In genomic region chr1:27488523-27489138, GRCh38 we compare ENCODE assay signal across 8 cellular contexts. TPM values are rescaled to one million over a fixed set of nuclear protein-coding genes. Genes with fewer than 3 reads are reported as not detected.
DNase-seq lines count a peak whose midpoint lies in the region; ATAC-seq and TF ChIP-seq lines count a peak whose summit lies in the region.

No MANE protein-coding gene starts in this region.

- ATAC-seq in activated CD8-positive, alpha-beta memory T cell treated with anti-CD3 and anti-CD28 coated beads, Interleukin-2, amount 10 ng/mL, durations not matched to agents 7 days and 5 days = no peak
- no peak for ATAC-seq in GM19324 (IDR thresholded peaks at IDR 0.05; ENCODE audit: low FRiP score, unreplicated experiment)
- no peak for ATAC-seq in GM18868 (IDR thresholded peaks at IDR 0.05; ENCODE audit: unreplicated experiment)

- peaks cover 35% of the 10 kb centered on the region for H3K4me1 Mint-ChIP-seq in activated CD8-positive, alpha-beta memory T cell treated with anti-CD3 and anti-CD28 coated beads, Interleukin-2, amount 10 ng/mL, durations not matched to agents 7 days and 5 days
- H3K4me1 Mint-ChIP-seq in endodermal cell = peaks cover 12% of the 10 kb centered on the region

- no peak overlapping the region for H2BK5ac ChIP-seq in neuronal stem cell (ENCODE audit: low read length)

- H3K36me3 Mint-ChIP-seq in activated CD8-positive, alpha-beta memory T cell treated with anti-CD3 and anti-CD28 coated beads, Interleukin-2, amount 10 ng/mL, durations not matched to agents 7 days and 5 days = peaks cover 8% of the 10 kb centered on the region
- H3K36me3 Mint-ChIP-seq in endodermal cell (ENCODE audit: low read depth) = peaks cover 7% of the 10 kb centered on the region

- H3K4ac ChIP-seq in neuronal stem cell (ENCODE audit: low read length) = no peak overlapping the region

- H3K27ac ChIP-seq in SK-N-MC (peak overlapping the region; percentile 92), endodermal cell (ENCODE audit: low read depth, low read length) (peak overlapping the region; percentile 31), neuronal stem cell (replicated peaks; ENCODE audit: low read length) (peak overlapping the region; percentile 11)

- no peak overlapping the region for H2BK120ac ChIP-seq in neuronal stem cell (ENCODE audit: low read depth, low read length)

- no peak overlapping the region for H4K8ac ChIP-seq in neuronal stem cell (ENCODE audit: low read depth, low read length)

- H3K9me3 ChIP-seq in SK-N-MC (ENCODE audit: low read depth, low read length) (no peaks in the 10 kb centered on the region), endodermal cell (ENCODE audit: control insufficient read depth, low read length) (no peaks in the 10 kb centered on the region), neuronal stem cell (replicated peaks in 1 of 2; ENCODE audit: control insufficient read depth in 2 of 2, insufficient read depth in 1 of 2, low read depth in 1 of 2, low read length in 2 of 2) (no peaks in the 10 kb centered on the region)

- peaks cover 3% of the 10 kb centered on the region for H3K79me1 ChIP-seq in neuronal stem cell (ENCODE audit: low read depth, low read length)

- H3K9ac ChIP-seq in SK-N-MC (ENCODE audit: insufficient read length) (peak overlapping the region; percentile 95), endodermal cell (ENCODE audit: extremely low read depth, low read length, poor library complexity, severe bottlenecking) (peak overlapping the region; percentile 89), neuronal stem cell (ENCODE audit: low read depth, low read length, poor library complexity) (no peak overlapping the region)

- TF ChIP-seq CTCF in endodermal cell (conservative IDR thresholded peaks at IDR 0.05) = no peak

- no peak overlapping the region for H2AK5ac ChIP-seq in neuronal stem cell (ENCODE audit: low read depth, low read length)

- WGBS in endodermal cell (ENCODE audit: insufficient coverage in 1 of 2, insufficient read length in 1 of 2), 2 experiments = 18 to 49% methylated on average over 1 to 3 of the region's 3 CpGs
- WGBS in neuronal stem cell (ENCODE audit: extremely low coverage in 2 of 2, insufficient read length in 2 of 2, insufficient replicate concordance in 1 of 2), 2 donors = no CpG with 5 or more reads among the region's 3 CpGs

- H3K27ac Mint-ChIP-seq in activated CD8-positive, alpha-beta memory T cell treated with anti-CD3 and anti-CD28 coated beads, Interleukin-2, amount 10 ng/mL, durations not matched to agents 7 days and 5 days = peak overlapping the region; percentile 90
- peak overlapping the region; percentile 49 for H3K27ac Mint-ChIP-seq in endodermal cell

- no peaks in the 10 kb centered on the region for H3K9me3 Mint-ChIP-seq in activated CD8-positive, alpha-beta memory T cell treated with anti-CD3 and anti-CD28 coated beads, Interleukin-2, amount 10 ng/mL, durations not matched to agents 7 days and 5 days (ENCODE audit: low read depth)
- H3K9me3 Mint-ChIP-seq in endodermal cell = no peaks in the 10 kb centered on the region

- H3K23ac ChIP-seq in neuronal stem cell (ENCODE audit: low read depth, low read length, poor library complexity) = no peak overlapping the region

- H3K4me1 ChIP-seq in endodermal cell (ENCODE audit: control insufficient read depth, insufficient read depth, low read length) = no peaks in the 10 kb centered on the region
- peaks cover 2 to 14% of the 10 kb centered on the region in 2 donors for H3K4me1 ChIP-seq in neuronal stem cell (ENCODE audit: control insufficient read depth in 2 of 2, insufficient read depth in 1 of 2, low read depth in 1 of 2, low read length in 2 of 2)

- no peaks in the 10 kb centered on the region for H3K27me3 Mint-ChIP-seq in activated CD8-positive, alpha-beta memory T cell treated with anti-CD3 and anti-CD28 coated beads, Interleukin-2, amount 10 ng/mL, durations not matched to agents 7 days and 5 days
- H3K27me3 Mint-ChIP-seq in endodermal cell (ENCODE audit: insufficient read depth) = no peaks in the 10 kb centered on the region

- H3K27me3 ChIP-seq in endodermal cell (ENCODE audit: control insufficient read depth, insufficient read depth, low read length, poor library complexity, severe bottlenecking) (no peaks in the 10 kb centered on the region), neuronal stem cell (ENCODE audit: control insufficient read depth in 3 of 3, insufficient read depth in 3 of 3, low read depth in 1 of 3, low read length in 3 of 3) (no peaks in the 10 kb centered on the region)

- H2BK12ac ChIP-seq in neuronal stem cell (ENCODE audit: low read length) = no peak overlapping the region

- CTCF ChIA-PET in activated CD8-positive, alpha-beta memory T cell treated with anti-CD3 and anti-CD28 coated beads, Interleukin-2, amount 10 ng/mL, durations not matched to agents 7 days and 5 days (lab: Charles Lee) = interaction anchor here (0.6 to 2.3 kb wide), 8 partner anchors 35 to 174 kb away, joined by 3 to 15 read pairs (median 4); no protein-coding TSS in a partner anchor

- no peak overlapping the region for H3K18ac ChIP-seq in neuronal stem cell (ENCODE audit: low read length)

- H3K36me3 ChIP-seq in SK-N-MC (ENCODE audit: insufficient read depth, low read length) = no peaks in the 10 kb centered on the region
- H3K36me3 ChIP-seq in endodermal cell (ENCODE audit: control insufficient read depth, insufficient read depth, low read length) = peaks cover 11% of the 10 kb centered on the region
- peaks cover 0 to 16% of the 10 kb centered on the region in 2 donors for H3K36me3 ChIP-seq in neuronal stem cell (replicated peaks in 1 of 2; ENCODE audit: control insufficient read depth in 2 of 2, insufficient read depth in 2 of 2, low read length in 2 of 2)

- no peak overlapping the region for H2BK15ac ChIP-seq in neuronal stem cell (ENCODE audit: low read length)

- no peak overlapping the region for H3K14ac ChIP-seq in neuronal stem cell (ENCODE audit: low read length)

- no peak for DNase-seq in activated CD8-positive, alpha-beta memory T cell treated with anti-CD3 and anti-CD28 coated beads, Interleukin-2, amount 10 ng/mL, durations not matched to agents 7 days and 5 days
- DNase-seq in activated CD8-positive, alpha-beta memory T cell treated with anti-CD3 and anti-CD28 coated beads, Interleukin-2, amount 50 U/mL, for 48 hours = no peak
- DNase-seq in SK-N-MC (ENCODE audit: low read depth, low spot score) = no peak
- DNase-seq in endodermal cell = no peak
- DNase-seq in neuronal stem cell (ENCODE audit: low spot score) = no peak
- no peak for DNase-seq in amniotic stem cell (lab: John Stamatoyannopoulos, UW)

- H2AFZ ChIP-seq in neuronal stem cell (ENCODE audit: low read length) = no peak overlapping the region

- H3K4me3 Mint-ChIP-seq in activated CD8-positive, alpha-beta memory T cell treated with anti-CD3 and anti-CD28 coated beads, Interleukin-2, amount 10 ng/mL, durations not matched to agents 7 days and 5 days = peak overlapping the region; percentile 96
- H3K4me3 Mint-ChIP-seq in endodermal cell = peak overlapping the region; percentile 89

- H4K91ac ChIP-seq in neuronal stem cell (ENCODE audit: low read depth, low read length, poor library complexity) = no peak overlapping the region

- peak overlapping the region; percentile 62 for H3K4me2 ChIP-seq in neuronal stem cell (ENCODE audit: insufficient read depth, low read length, poor library complexity, severe bottlenecking)

- H3K4me3 ChIP-seq in SK-N-MC (peak overlapping the region; percentile 89), endodermal cell (ENCODE audit: low read length) (peak overlapping the region; percentile 93), neuronal stem cell (ENCODE audit: low read length in 2 of 2) (peak overlapping the region in 1 of 2 donors; percentile 83)

RNA-seq across cellular contexts. Expression of gene WASF2, which starts 1.3 kb away (rescaled TPM):
- total RNA-seq in activated CD8-positive, alpha-beta memory T cell treated with anti-CD3 and anti-CD28 coated beads, Interleukin-2, amount 10 ng/mL, durations not matched to agents 7 days and 5 days = 100 to 1,000 TPM; 113 to 117 TPM
- 10 to 100 TPM; 90.0 to 98.8 TPM for total RNA-seq in endodermal cell
- 67.7 TPM for polyA plus RNA-seq in endodermal cell (2013, experiment 1 of 2)
- 64.0 TPM for polyA plus RNA-seq in endodermal cell (2013, experiment 2 of 2)
- 44.1 TPM for polyA plus RNA-seq in neuronal stem cell (2013, experiment 1 of 2)
- 45.8 TPM for polyA plus RNA-seq in neuronal stem cell (2013, experiment 2 of 2)

Comparison
In these comparisons a context has a peak if more than half of its experiments do, and no peak if none do; other contexts are left out.
1. H3K27ac ChIP-seq: peak in every context shown above with its lines; median percentile 92 in SK-N-MC; 31 in endodermal cell; 11 in neuronal stem cell.